ENCODE assay signal across 19 cellular contexts in the genomic region with DNA sequence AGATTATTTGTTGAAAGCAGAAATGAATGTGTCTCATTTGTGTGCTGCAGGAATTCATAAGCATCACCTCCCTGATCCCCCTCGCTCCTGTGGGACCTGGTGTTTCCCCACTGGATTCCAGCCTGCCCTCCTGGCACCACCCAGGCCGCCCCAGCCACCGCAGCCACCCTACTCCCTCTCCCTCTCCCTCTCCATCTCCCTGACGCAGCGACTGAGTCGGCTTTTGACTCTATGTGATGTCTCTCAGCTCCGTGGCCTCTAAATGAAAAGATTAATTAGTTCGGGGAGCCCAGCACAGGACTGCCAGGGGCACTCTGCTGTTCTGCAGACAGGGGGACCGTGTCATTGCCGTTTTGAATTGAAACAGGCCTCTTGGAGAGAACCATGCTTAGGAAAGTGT.
DNase-seq lines count a peak whose midpoint lies in the region; ATAC-seq, FAIRE-seq and TF ChIP-seq lines count a peak whose summit lies in the region.
"Had no signal": no experiment of that assay in that cellular context is flagged by ENCODE, and none has a peak within 500 bp of the region (broad histone marks: within the 10 kb centered on the region; RNA-seq: fewer than 3 reads in every experiment).

No MANE protein-coding gene starts in this region.

- no peak overlapping the region for H4K5ac ChIP-seq in H1 (ENCODE audit: insufficient read length, low read depth, low read length)

- H3K4ac ChIP-seq in H1 (replicated peaks; ENCODE audit: insufficient read length, low read depth, low read length): no peak overlapping the region

- H3K9me3 Mint-ChIP-seq in activated CD4-positive, alpha-beta T cell treated with anti-CD3 and anti-CD28 coated beads, Interleukin-2, amount 10 ng/mL, durations not matched to agents 7 days and 5 days: no peaks in the 10 kb centered on the region
- no peaks in the 10 kb centered on the region for H3K9me3 Mint-ChIP-seq in CD14-positive monocyte
- no peaks in the 10 kb centered on the region for H3K9me3 Mint-ChIP-seq in chondrocyte (ENCODE audit: low read depth)
- H3K9me3 Mint-ChIP-seq: CD4-positive, alpha-beta T cell had no signal

- H3K14ac ChIP-seq in H1 (ENCODE audit: insufficient read length): no peak overlapping the region

- no peak overlapping the region for H4K8ac ChIP-seq in H1 (ENCODE audit: extremely low read depth, insufficient read depth, low read length)

- H3K4me1 ChIP-seq in H1 (replicated peaks in 1 of 4; ENCODE audit: control insufficient read depth in 3 of 4, insufficient read depth in 4 of 4, low read length in 3 of 4) (peaks cover 0 to 4% (median 0%) of the 10 kb centered on the region in 4 experiments; a peak in 1 of 7 replicates), osteoblast (ENCODE audit: insufficient read depth, low read length) (no peaks in the 10 kb centered on the region)

- H3K4me1 Mint-ChIP-seq in activated CD4-positive, alpha-beta T cell treated with anti-CD3 and anti-CD28 coated beads, Interleukin-2, amount 10 ng/mL, durations not matched to agents 7 days and 5 days: no peaks in the 10 kb centered on the region
- H3K4me1 Mint-ChIP-seq in CD14-positive monocyte: no peaks in the 10 kb centered on the region
- H3K4me1 Mint-ChIP-seq in chondrocyte (ENCODE audit: low read depth): no peaks in the 10 kb centered on the region

- peak overlapping the region; percentile 3 for H3K27ac Mint-ChIP-seq in activated CD4-positive, alpha-beta T cell treated with anti-CD3 and anti-CD28 coated beads, Interleukin-2, amount 10 ng/mL, durations not matched to agents 7 days and 5 days
- H3K27ac Mint-ChIP-seq in CD14-positive monocyte (no peak overlapping the region), chondrocyte (ENCODE audit: unreplicated experiment) (no peak overlapping the region)
- H3K27ac Mint-ChIP-seq: CD4-positive, alpha-beta T cell had no signal

- 75% methylated on average over 10 of the region's 10 CpGs; no CpG with 5 or more reads in 1 of the 2 experiments for WGBS in H1 (ENCODE audit: extremely low coverage in 1 of 2, insufficient coverage in 1 of 2, insufficient read length in 1 of 2, insufficient replicate concordance in 2 of 2, low coverage in 1 of 2, low lambda C conversion rate in 2 of 2, missing lambda C conversion rate in 1 of 2), 2 experiments

- ATAC-seq in HG02763 (IDR thresholded peaks at IDR 0.05; ENCODE audit: unreplicated experiment) (no peak), HG02981 (IDR thresholded peaks at IDR 0.05; ENCODE audit: unreplicated experiment) (no peak)

- TF ChIP-seq CTCF in CD14-positive monocyte (IDR thresholded peaks at IDR 0.05) (no peak), H1 (IDR thresholded peaks at IDR 0.05; ENCODE audit: control extremely low read depth in 1 of 3, insufficient read depth in 1 of 3, low read depth in 1 of 3, low read length in 3 of 3) (no peak), osteoblast (IDR thresholded peaks at IDR 0.05; ENCODE audit: extremely low read depth, low read depth, low read length) (no peak), chondrocyte (IDR thresholded peaks at IDR 0.05) (no peak)

- H3K23ac ChIP-seq in H1 (ENCODE audit: insufficient read length): no peak overlapping the region

- intact Hi-C loops in CD14-positive monocyte (cut with micrococcal nuclease): no loop called here

- H3K4me3 Mint-ChIP-seq in activated CD4-positive, alpha-beta T cell treated with anti-CD3 and anti-CD28 coated beads, Interleukin-2, amount 10 ng/mL, durations not matched to agents 7 days and 5 days: no peak overlapping the region
- no peak overlapping the region for H3K4me3 Mint-ChIP-seq in CD14-positive monocyte
- H3K4me3 Mint-ChIP-seq in chondrocyte (ENCODE audit: unreplicated experiment): no peak overlapping the region
- H3K4me3 Mint-ChIP-seq: CD4-positive, alpha-beta T cell had no signal

- H3K18ac ChIP-seq in H1 (ENCODE audit: extremely low read depth, low read length): no peak overlapping the region

- no peaks in the 10 kb centered on the region for H3K79me1 ChIP-seq in H1 (ENCODE audit: low read depth, low read length)

- no peaks in the 10 kb centered on the region for H3K36me3 ChIP-seq in H1 (ENCODE audit: control insufficient read depth in 2 of 4, insufficient read depth in 4 of 4, low read length in 3 of 4)
- H3K36me3 ChIP-seq in osteoblast (ENCODE audit: insufficient read depth, low read length): no peaks in the 10 kb centered on the region

- no peaks in the 10 kb centered on the region for H3K9me3 ChIP-seq in H1 (ENCODE audit: insufficient read depth in 2 of 2, low read depth in 1 of 2, low read length in 1 of 2)
- no peaks in the 10 kb centered on the region for H3K9me3 ChIP-seq in osteoblast (ENCODE audit: low read depth, low read length)

- peaks cover 2% of the 10 kb centered on the region for H3K27me3 Mint-ChIP-seq in activated CD4-positive, alpha-beta T cell treated with anti-CD3 and anti-CD28 coated beads, Interleukin-2, amount 10 ng/mL, durations not matched to agents 7 days and 5 days
- H3K27me3 Mint-ChIP-seq in CD14-positive monocyte (ENCODE audit: low read depth in 3 of 3): peaks cover 3 to 9% (median 6%) of the 10 kb centered on the region in 3 donors
- peaks cover 31% of the 10 kb centered on the region for H3K27me3 Mint-ChIP-seq in chondrocyte (ENCODE audit: low read depth)
- H3K27me3 Mint-ChIP-seq: CD4-positive, alpha-beta T cell had no signal

- no peak overlapping the region for H2BK120ac ChIP-seq in H1 (replicated peaks; ENCODE audit: low read depth, low read length)

- POLR2A ChIA-PET in activated CD4-positive, alpha-beta T cell treated with anti-CD3 and anti-CD28 coated beads, Interleukin-2, amount 10 ng/mL, durations not matched to agents 7 days and 5 days (lab: Charles Lee): no interaction called here
- POLR2A ChIA-PET in H1 (lab: Charles Lee; ENCODE audit: partially characterized antibody): no interaction called here

- no peak for TF ChIP-seq EP300 in H1 (IDR thresholded peaks at IDR 0.05; ENCODE audit: borderline replicate concordance in 1 of 2, low read depth in 2 of 2, low read length in 2 of 2)

- H3K27ac ChIP-seq in H1 (ENCODE audit: low read depth, low read length) (no peak overlapping the region), osteoblast (ENCODE audit: low read depth, low read length) (no peak overlapping the region)
- H3K27ac ChIP-seq: RWPE1 had no signal

- no peak overlapping the region for H2BK5ac ChIP-seq in H1 (ENCODE audit: low read depth, low read length)

- no peak for TF ChIP-seq RAD21 in H1 (IDR thresholded peaks at IDR 0.05 in 1 of 2, conservative IDR thresholded peaks at IDR 0.05 in 1 of 2; ENCODE audit: low read depth in 2 of 2, low read length in 2 of 2)

- TF ChIP-seq POLR2A in H1 (IDR thresholded peaks at IDR 0.05; ENCODE audit: control extremely low read depth in 1 of 2, low read depth in 2 of 2, low read length in 2 of 2): no peak

- H3K4me2 ChIP-seq in H1 (ENCODE audit: insufficient read depth in 1 of 2, low read depth in 2 of 2, low read length in 2 of 2): no peak overlapping the region
- no peak overlapping the region for H3K4me2 ChIP-seq in osteoblast (ENCODE audit: insufficient read depth, low read length)

- H3K79me2 ChIP-seq in H1 (ENCODE audit: control insufficient read depth in 1 of 2, insufficient read depth in 2 of 2, low read length in 2 of 2): no peaks in the 10 kb centered on the region
- H3K79me2 ChIP-seq in osteoblast (ENCODE audit: insufficient read depth, low read length): no peaks in the 10 kb centered on the region

- no peak overlapping the region for H4K91ac ChIP-seq in H1 (replicated peaks; ENCODE audit: insufficient read length, low read length)

- H2BK20ac ChIP-seq in H1 (ENCODE audit: low read length): no peak overlapping the region

- peak; percentile 3 for DNase-seq in activated CD4-positive, alpha-beta T cell treated with anti-CD3 and anti-CD28 coated beads, Interleukin-2, amount 10 ng/mL, durations not matched to agents 7 days and 5 days
- no peak for DNase-seq in activated CD4-positive, alpha-beta T cell treated with anti-CD3 and anti-CD28 coated beads, Interleukin-2, amount 50 U/mL, for 1 hour
- DNase-seq in CD14-positive monocyte (ENCODE audit: low spot score) (peak; percentile 27), H1 (ENCODE audit: low read depth in 1 of 2, low spot score in 2 of 2) (no peak), osteoblast (ENCODE audit: insufficient read length, low spot score, missing footprints) (peak; percentile 11), chondrocyte (ENCODE audit: low spot score) (no peak)
- DNase-seq: Calu3; NCI-H1436 treated with DMSO at 0.1 percent for 48 hours; NCI-H226; NCI-H69; NK-92 treated with Interleukin-12 subunit alpha and Interleukin-12 subunit beta, amount 100 ng/mL, for 24 hours had no signal

- no peaks in the 10 kb centered on the region for H4K20me1 ChIP-seq in H1 (replicated peaks in 1 of 2; ENCODE audit: control insufficient read depth in 1 of 2, insufficient read depth in 2 of 2, low read length in 2 of 2)
- H4K20me1 ChIP-seq in osteoblast (ENCODE audit: insufficient read depth, low read length): no peaks in the 10 kb centered on the region

- H3K27me3 ChIP-seq in H1 (replicated peaks in 1 of 4; ENCODE audit: control insufficient read depth in 3 of 4, extremely low read depth in 1 of 4, insufficient read depth in 3 of 4, low read length in 3 of 4) (no peaks in the 10 kb centered on the region), osteoblast (ENCODE audit: insufficient read depth, low read length) (no peaks in the 10 kb centered on the region)

- H2BK12ac ChIP-seq in H1 (ENCODE audit: low read depth, low read length): no peak overlapping the region

- no peak overlapping the region for H3K4me3 ChIP-seq in H1 (ENCODE audit: extremely low read depth in 1 of 4, insufficient read depth in 2 of 4, low read depth in 3 of 4, low read length in 4 of 4)
- no peak overlapping the region for H3K4me3 ChIP-seq in osteoblast (ENCODE audit: insufficient read depth, low read length)

- H3K56ac ChIP-seq in H1 (replicated peaks; ENCODE audit: insufficient read length, low read depth, low read length): no peak overlapping the region

- H2AFZ ChIP-seq in H1 (ENCODE audit: low read length): 0 out of 2 replicates have a peak overlapping the region, but pooled peaks have one; percentile 43
- H2AFZ ChIP-seq in osteoblast (ENCODE audit: low read length): no peak overlapping the region

- H3K9ac ChIP-seq in H1 (replicated peaks in 1 of 4; ENCODE audit: extremely low read depth in 1 of 4, low read depth in 3 of 4, low read length in 3 of 4): no peak overlapping the region

- no peak overlapping the region for H2BK15ac ChIP-seq in H1 (ENCODE audit: low read length)

- FAIRE-seq in H1 (lab: Jason Lieb, UNC): no peak
- FAIRE-seq: A204.1, G401.6, GM12891, HTR-8/SVneo had no signal

- no peaks in the 10 kb centered on the region; the same call in 1 of the 2 replicates for H3K23me2 ChIP-seq in H1 (ENCODE audit: low read depth, low read length)

- no peaks in the 10 kb centered on the region for H3K36me3 Mint-ChIP-seq in activated CD4-positive, alpha-beta T cell treated with anti-CD3 and anti-CD28 coated beads, Interleukin-2, amount 10 ng/mL, durations not matched to agents 7 days and 5 days (ENCODE audit: low read depth)
- no peaks in the 10 kb centered on the region for H3K36me3 Mint-ChIP-seq in CD14-positive monocyte
- H3K36me3 Mint-ChIP-seq in chondrocyte (ENCODE audit: low read depth): no peaks in the 10 kb centered on the region

- no peak overlapping the region for H2AK5ac ChIP-seq in H1 (ENCODE audit: low read depth, low read length)

- CTCF ChIA-PET in activated CD4-positive, alpha-beta T cell treated with anti-CD3 and anti-CD28 coated beads, Interleukin-2, amount 10 ng/mL, durations not matched to agents 7 days and 5 days (lab: Charles Lee): interaction anchor here (0.6 kb wide), 1 partner anchor 631 kb away, joined by 3 read pairs; no protein-coding TSS in a partner anchor
- CTCF ChIA-PET in H1 (lab: Charles Lee; ENCODE audit: partially characterized antibody): interaction anchor here (1.4 to 1.9 kb wide), 2 partner anchors 51 to 142 kb away, joined by 4 to 5 read pairs; no protein-coding TSS in a partner anchor

Comparison
In these comparisons a context has a peak if more than half of its experiments do, and no peak if none do; other contexts are left out.
1. DNase-seq: peak in activated CD4-positive, alpha-beta T cell treated with anti-CD3 and anti-CD28 coated beads, Interleukin-2, amount 10 ng/mL, durations not matched to agents 7 days and 5 days (single experiment), CD14-positive monocyte (single experiment) and osteoblast (single experiment); none in activated CD4-positive, alpha-beta T cell treated with anti-CD3 and anti-CD28 coated beads, Interleukin-2, amount 50 U/mL, for 1 hour (single experiment), H1 (0 of 2) and chondrocyte (single experiment).